ENCODE assay signal across 8 cellular contexts in genomic region chr2:173354073-173354600, GRCh38. TPM values are rescaled to one million over a fixed set of nuclear protein-coding genes. Genes with fewer than 3 reads are reported as not detected.
DNase-seq lines count a peak whose midpoint lies in the region; ATAC-seq and TF ChIP-seq lines count a peak whose summit lies in the region.

No MANE protein-coding gene starts in this region.

- dilution Hi-C loops in mammary epithelial cell (cut with HindIII; ENCODE audit: low sequenced_read_pairs): no loop called here

- H3K9me3 ChIP-seq in mammary epithelial cell (replicated peaks; ENCODE audit: insufficient read depth, low read length) (no peaks in the 10 kb centered on the region), mucosa of descending colon (no peaks in the 10 kb centered on the region)

- intact Hi-C loops in activated naive CD4-positive, alpha-beta T cell treated with anti-CD3 and anti-CD28 coated beads for 36 hours (cut with micrococcal nuclease): loop anchor here (1.0 to 10.0 kb wide), 4 partner anchors 90 to 611 kb away; partner anchors contain the start of gene SP3
- intact Hi-C loops in mammary epithelial cell (cut with micrococcal nuclease) (loop anchor here (2.0 to 10.0 kb wide), 2 partner anchors 99 to 327 kb away; no protein-coding TSS in a partner anchor), mucosa of descending colon (cut with DNase I, micrococcal nuclease) (no loop called here)

- H3K4me1 ChIP-seq in mammary epithelial cell (ENCODE audit: insufficient read depth, low read length) (peaks cover 17% of the 10 kb centered on the region), mucosa of descending colon (ENCODE audit: low read depth) (peaks cover 6% of the 10 kb centered on the region)

- H3K27ac ChIP-seq in mammary epithelial cell (ENCODE audit: insufficient read depth, low read depth, low read length): peak overlapping the region; percentile 81

- peak overlapping the region; percentile 93 for H2AFZ ChIP-seq in mammary epithelial cell (ENCODE audit: low read depth, low read length)

- no peaks in the 10 kb centered on the region for H4K20me1 ChIP-seq in mammary epithelial cell (ENCODE audit: insufficient read depth, low read length)

- in situ Hi-C loops in mammary epithelial cell (cut with MboI; ENCODE audit: low sequenced_read_pairs in 2 of 2): no loop called here

- DNase-seq in activated naive CD4-positive, alpha-beta T cell treated with anti-CD3 and anti-CD28 coated beads for 36 hours: no peak
- DNase-seq in activated naive CD4-positive, alpha-beta T cell treated with Interleukin-2 at 50 U/mL for 16 hours: no peak
- DNase-seq in NCI-H510A (lab: John Stamatoyannopoulos, UW): peak; percentile 85
- no peak for DNase-seq in mammary epithelial cell
- DNase-seq in mucosa of descending colon: no peak
- DNase-seq in nucleus accumbens (lab: John Stamatoyannopoulos, UW): no peak
- no peak for DNase-seq in activated CD8-positive, alpha-beta memory T cell treated with anti-CD3 and anti-CD28 coated beads, Interleukin-2, amount 50 U/mL, for 4 hours

- peak overlapping the region; percentile 83 for H3K4me3 Mint-ChIP-seq in activated naive CD4-positive, alpha-beta T cell treated with anti-CD3 and anti-CD28 coated beads for 36 hours

- H3K4me3 ChIP-seq in mammary epithelial cell (replicated peaks in 1 of 3; ENCODE audit: insufficient read depth in 1 of 3, low read depth in 2 of 3, low read length in 3 of 3) (peak overlapping the region; percentile 65 to 86 (median 84)), mucosa of descending colon (no peak overlapping the region)

- no peaks in the 10 kb centered on the region for H3K27me3 ChIP-seq in mammary epithelial cell (ENCODE audit: insufficient read depth, low read length)

- H3K79me2 ChIP-seq in mammary epithelial cell (ENCODE audit: insufficient read depth, low read length): peaks cover 36% of the 10 kb centered on the region

- ATAC-seq in HG02588 (IDR thresholded peaks at IDR 0.05; ENCODE audit: unreplicated experiment) (peak; percentile 49), mucosa of descending colon (peak; percentile 56)

- H3K27me3 Mint-ChIP-seq in activated naive CD4-positive, alpha-beta T cell treated with anti-CD3 and anti-CD28 coated beads for 36 hours (ENCODE audit: low read depth): peaks cover 52% of the 10 kb centered on the region

- H3K4me2 ChIP-seq in mammary epithelial cell (ENCODE audit: insufficient read depth, low read depth, low read length): peak overlapping the region; percentile 99

- H3K4me1 Mint-ChIP-seq in activated naive CD4-positive, alpha-beta T cell treated with anti-CD3 and anti-CD28 coated beads for 36 hours (ENCODE audit: low read depth): peaks cover 14% of the 10 kb centered on the region

- peak overlapping the region; percentile 85 for H3K27ac Mint-ChIP-seq in activated naive CD4-positive, alpha-beta T cell treated with anti-CD3 and anti-CD28 coated beads for 36 hours

- peaks cover 4% of the 10 kb centered on the region for H3K36me3 ChIP-seq in mammary epithelial cell (ENCODE audit: insufficient read depth, low read length)
- H3K36me3 ChIP-seq in mucosa of descending colon (ENCODE audit: low read depth): no peaks in the 10 kb centered on the region

- TF ChIP-seq CTCF in mammary epithelial cell (conservative IDR thresholded peaks at IDR 0.05 in 1 of 2, IDR thresholded peaks at IDR 0.05 in 1 of 2; ENCODE audit: extremely low read depth in 1 of 2, insufficient read depth in 1 of 2, low read depth in 1 of 2, low read length in 2 of 2): no peak
- no peak for TF ChIP-seq CTCF in mucosa of descending colon (IDR thresholded peaks at IDR 0.05)

- peaks cover 24% of the 10 kb centered on the region for H3K36me3 Mint-ChIP-seq in activated naive CD4-positive, alpha-beta T cell treated with anti-CD3 and anti-CD28 coated beads for 36 hours (ENCODE audit: low read depth)

- BruUV-seq in mammary epithelial cell (replicated peaks; lab: Mats Ljungman, UMichigan): no TSS peak

- H3K9me3 Mint-ChIP-seq in activated naive CD4-positive, alpha-beta T cell treated with anti-CD3 and anti-CD28 coated beads for 36 hours: no peaks in the 10 kb centered on the region

- H3K9ac ChIP-seq in mammary epithelial cell (ENCODE audit: insufficient read depth, low read length): peak overlapping the region; percentile 72

- CTCF ChIA-PET in activated naive CD4-positive, alpha-beta T cell treated with anti-CD3 and anti-CD28 coated beads for 36 hours (lab: Charles Lee): interaction anchor here (0.6 kb wide), 2 partner anchors 327 to 1371 kb away, joined by 3 to 7 read pairs; no protein-coding TSS in a partner anchor
- CTCF ChIA-PET in mammary epithelial cell (lab: Charles Lee; ENCODE audit: low non-redundant PET): no interaction called here

- 9% methylated on average over 19 of the region's 21 CpGs for WGBS in mammary epithelial cell (ENCODE audit: low coverage, missing lambda C conversion rate)

RNA-seq across cellular contexts. Expression of gene CDCA7, which starts 0.5 kb away (rescaled TPM):
- total RNA-seq in activated naive CD4-positive, alpha-beta T cell treated with anti-CD3 and anti-CD28 coated beads for 36 hours: 10 to 100 TPM; 74.0 to 74.7 TPM
- 10 to 100 TPM in 1 of 2 donors, 1 to 10 TPM in 1; 2.5 to 20.0 TPM for total RNA-seq in mammary epithelial cell
- 34.4 TPM for polyA plus RNA-seq in mammary epithelial cell
- 39.2 TPM for polyA minus RNA-seq in mammary epithelial cell
- 10 to 100 TPM in 2 of 3 donors, 1 to 10 TPM in 1; 9.3 to 43.6 (median 23.0) TPM for total RNA-seq in mucosa of descending colon

Comparison
In these comparisons a context has a peak if more than half of its experiments do, and no peak if none do; other contexts are left out.
1. intact Hi-C loops: an anchor here in activated naive CD4-positive, alpha-beta T cell treated with anti-CD3 and anti-CD28 coated beads for 36 hours (1.0 to 10.0 kb wide) and mammary epithelial cell (2.0 to 10.0 kb wide); none called in mucosa of descending colon.